In genomic region chr11:15519911-15520310, GRCh38 we compare ENCODE assay signal across 21 cellular contexts.
"Had no signal": no experiment of that assay in that cellular context is flagged by ENCODE, and none has a peak within 500 bp of the region (broad histone marks: within the 10 kb centered on the region; RNA-seq: fewer than 3 reads in every experiment).

No MANE protein-coding gene starts in this region.

- DNase-seq: IMR-90, Kasumi-1, MM.1S, NCI-H1092 treated with DMSO at 0.1 percent for 48 hours, NCI-H1436, NCI-H187, NCI-H2029, NCI-H2081 treated with DMSO at 0.1 percent for 48 hours, NCI-H2171 treated with DMSO at 0.1 percent for 48 hours, NCI-H2227 treated with DMSO at 0.1 percent for 48 hours, NCI-H524, NCI-H526 treated with DMSO at 0.1 percent for 48 hours, NCI-H748 treated with DMSO at 0.1 percent for 48 hours, PC-3, SIG-M5 had no signal

- H3K36me3 ChIP-seq: SJSA1 had no signal

- ATAC-seq: HepG2, Panc1, PC-3, Right ventricle myocardium inferior had no signal

- H3K27me3 ChIP-seq: SJSA1 had no signal

- H3K9me3 ChIP-seq: SJSA1 had no signal

- H3K4me2 ChIP-seq: KMS-11 had no signal

- H3K9ac ChIP-seq: KMS-11 had no signal

- FAIRE-seq: HepG2 had no signal

- H3K4me3 ChIP-seq: SJSA1, SK-N-MC had no signal

- H3K4me1 ChIP-seq: SJSA1 had no signal

- H3K27ac ChIP-seq: KMS-11, SJSA1, SK-N-MC had no signal
